ENCODE assay signal across 8 cellular contexts in the genomic region with DNA sequence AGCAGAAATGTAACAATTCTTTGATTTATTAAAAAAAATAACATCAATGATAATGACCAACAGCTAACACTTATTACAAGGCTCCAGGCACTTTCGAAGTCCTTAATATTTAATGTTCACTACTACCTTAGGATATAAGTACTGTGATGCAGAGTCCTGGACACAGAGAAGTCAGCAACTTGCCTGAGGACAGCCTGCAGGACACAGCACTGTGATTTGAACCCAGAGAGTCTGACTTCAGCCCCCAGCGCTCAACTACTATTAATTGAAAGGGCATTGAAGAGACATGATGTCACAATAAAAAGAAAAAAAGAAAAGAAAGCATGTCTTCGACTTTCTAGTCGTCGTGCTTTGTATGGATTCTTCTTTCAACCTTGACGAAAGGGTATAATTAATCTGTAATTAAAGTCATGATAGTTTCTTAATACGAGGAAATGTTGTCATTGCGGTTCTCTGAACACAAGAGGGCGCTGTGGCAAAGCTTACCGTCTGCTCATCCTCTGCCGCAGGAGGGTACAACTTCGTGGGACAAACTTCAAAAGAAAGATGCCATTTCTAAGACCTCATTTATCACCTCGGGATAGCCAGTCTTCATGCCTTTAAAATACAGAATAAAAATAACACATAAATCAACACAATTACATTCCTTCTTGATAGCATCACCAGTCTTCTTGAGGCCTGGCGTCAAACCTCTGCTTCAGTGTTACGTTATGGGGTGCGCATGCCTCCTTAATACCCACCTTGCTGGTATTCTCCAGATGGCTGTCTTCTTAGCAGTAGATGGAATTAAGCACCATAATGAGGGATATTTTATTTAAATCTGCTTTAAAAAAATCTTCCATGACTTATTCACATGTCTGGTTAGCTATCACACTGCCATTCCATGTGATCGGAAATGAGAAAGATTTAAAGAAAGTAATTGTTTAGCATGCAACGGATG.
DNase-seq lines count a peak whose midpoint lies in the region; ATAC-seq and TF ChIP-seq lines count a peak whose summit lies in the region.

No MANE protein-coding gene starts in this region.

- CTCF ChIA-PET in activated B cell treated with CpG ODN at 0.5 μM for 24 hours (lab: Charles Lee) = interaction anchor here (1.1 to 2.2 kb wide), 4 partner anchors 11 to 20 kb away, joined by 4 to 6 read pairs (median 4); no protein-coding TSS in a partner anchor

- peak; percentile 55 for TF ChIP-seq CTCF in activated B cell treated with CpG ODN at 0.5 μM for 24 hours (IDR thresholded peaks at IDR 0.05)

- H3K27me3 Mint-ChIP-seq in activated B cell treated with CpG ODN at 0.5 μM for 24 hours = no peaks in the 10 kb centered on the region

- H3K36me3 Mint-ChIP-seq in activated B cell treated with CpG ODN at 0.5 μM for 24 hours (ENCODE audit: low read depth) = no peaks in the 10 kb centered on the region

- DNase-seq in NOMO-1 treated with DMSO at 0.1 percent for 48 hours (lab: John Stamatoyannopoulos, UW; ENCODE audit: unreplicated experiment) (peak; percentile 50), NOMO-1 treated with dmso at 0.1 percent for 144 hours (lab: John Stamatoyannopoulos, UW; ENCODE audit: unreplicated experiment) (no peak), NCI-H2029 (lab: John Stamatoyannopoulos, UW) (peak; percentile 15), activated B cell treated with CpG ODN at 0.5 μM for 24 hours (no peak), cerebellar cortex (ENCODE audit: low spot score) (peak; percentile 56), left lobe of liver (ENCODE audit: low spot score) (peak; percentile 53)
- DNase-seq in stimulated activated CD4-positive, alpha-beta T cell treated with anti-CD3 and anti-CD28 coated beads, Interleukin-4, amount 100 ng/mL, for 48 hours (ENCODE audit: low read depth in 2 of 2) = peak; percentile 29 to 49

- no peak overlapping the region for H3K4me3 Mint-ChIP-seq in activated B cell treated with CpG ODN at 0.5 μM for 24 hours

- H3K9me3 Mint-ChIP-seq in activated B cell treated with CpG ODN at 0.5 μM for 24 hours = no peaks in the 10 kb centered on the region

- H3K4me1 Mint-ChIP-seq in activated B cell treated with CpG ODN at 0.5 μM for 24 hours = peaks cover 20% of the 10 kb centered on the region

- intact Hi-C loops in activated B cell treated with CpG ODN at 0.5 μM for 24 hours (cut with micrococcal nuclease) = loop anchor here (5.0 to 10.0 kb wide), 2 partner anchors 766 to 1378 kb away; partner anchors contain the start of gene SIPA1L2

- POLR2A ChIA-PET in activated B cell treated with CpG ODN at 0.5 μM for 24 hours (lab: Charles Lee) = no interaction called here

- no peak overlapping the region for H3K27ac Mint-ChIP-seq in activated B cell treated with CpG ODN at 0.5 μM for 24 hours

- ATAC-seq in activated B cell treated with CpG ODN at 0.5 μM for 24 hours (ENCODE audit: low read depth) = no peak
- peak; percentile 82 for ATAC-seq in left lobe of liver
- ATAC-seq in GM19397 (IDR thresholded peaks at IDR 0.05; ENCODE audit: unreplicated experiment) = no peak

Comparison
In these comparisons a context has a peak if more than half of its experiments do, and no peak if none do; other contexts are left out.
1. DNase-seq: peak in NOMO-1 treated with DMSO at 0.1 percent for 48 hours (single experiment), NCI-H2029 (single experiment), cerebellar cortex (single experiment), left lobe of liver (single experiment) and stimulated activated CD4-positive, alpha-beta T cell treated with anti-CD3 and anti-CD28 coated beads, Interleukin-4, amount 100 ng/mL, for 48 hours (2 of 2); none in NOMO-1 treated with dmso at 0.1 percent for 144 hours (single experiment) and activated B cell treated with CpG ODN at 0.5 μM for 24 hours (single experiment).